Comparison of ENCODE assay signal across 8 cellular contexts in the genomic region with DNA sequence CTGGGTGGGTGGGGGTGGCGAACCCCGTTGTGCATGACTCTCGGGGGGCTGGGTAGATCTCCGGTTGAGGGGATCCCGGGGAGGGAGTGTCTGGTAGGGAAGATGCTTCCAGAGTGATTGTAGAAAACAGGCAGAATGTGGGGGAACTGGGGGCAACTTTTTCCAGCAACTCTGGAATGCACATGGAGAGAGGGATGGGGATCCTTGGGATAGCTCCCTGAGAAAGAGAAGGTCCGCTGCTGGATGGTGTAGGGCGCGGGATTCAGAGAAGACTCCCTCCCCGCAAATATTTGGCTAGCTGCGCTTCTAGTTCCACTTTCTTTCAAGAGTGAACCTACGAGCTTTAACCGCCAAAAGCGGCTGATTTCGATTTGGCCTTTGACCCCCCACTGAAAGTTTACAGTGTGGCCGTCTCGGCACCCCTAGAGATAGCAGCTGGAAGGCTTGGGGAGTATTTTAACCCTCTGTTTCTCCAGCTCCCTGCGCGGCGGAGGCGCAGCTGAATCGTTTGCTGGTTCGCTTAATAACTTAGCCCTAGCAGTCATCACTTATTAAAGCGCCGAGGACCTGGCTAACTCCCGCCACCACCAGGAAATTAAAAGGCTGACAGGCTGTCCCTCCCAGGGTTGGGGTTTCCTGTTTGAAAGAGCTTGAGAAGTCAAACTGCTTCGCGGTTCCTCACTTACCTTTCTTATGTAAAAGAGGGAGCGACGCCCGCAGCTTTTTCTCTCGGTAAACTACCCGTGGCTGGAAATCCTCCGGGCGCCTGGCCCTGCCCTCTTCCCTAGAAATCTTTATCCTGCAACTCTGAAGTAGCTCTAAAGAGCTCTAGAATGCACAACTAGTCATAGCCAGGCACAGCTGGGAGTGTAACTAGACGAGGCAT. TPM values are rescaled to one million over a fixed set of nuclear protein-coding genes. Genes with fewer than 3 reads are reported as not detected.
A peak's percentile ranks its signal among the peaks of the same experiment; 100 is the strongest.
DNase-seq lines count a peak whose midpoint lies in the region; ATAC-seq and TF ChIP-seq lines count a peak whose summit lies in the region.

No MANE protein-coding gene starts in this region.

- peak overlapping the region; percentile 81 for H3K27ac Mint-ChIP-seq in CD4-positive, alpha-beta T cell
- H3K27ac Mint-ChIP-seq in endothelial cell (ENCODE audit: unreplicated experiment), result peak overlapping the region; percentile 79

- peaks cover 24% of the 10 kb centered on the region for H3K4me1 Mint-ChIP-seq in CD4-positive, alpha-beta T cell (ENCODE audit: low read depth)
- H3K4me1 Mint-ChIP-seq in endothelial cell (ENCODE audit: unreplicated experiment), result peaks cover 56% of the 10 kb centered on the region

- peak overlapping the region; percentile 90 for H3K4me3 Mint-ChIP-seq in CD4-positive, alpha-beta T cell
- peak overlapping the region; percentile 99 for H3K4me3 Mint-ChIP-seq in endothelial cell (ENCODE audit: unreplicated experiment)

- H3K4me3 ChIP-seq in mesodermal cell (ENCODE audit: extremely low read depth, insufficient read depth, low read length, poor library complexity, severe bottlenecking), result peak overlapping the region; percentile 91

- peak; percentile 12 to 40 (median 32) for DNase-seq in CD4-positive, alpha-beta T cell
- DNase-seq in NCI-H82 (lab: John Stamatoyannopoulos, UW) (peak; percentile 96), endothelial cell (ENCODE audit: low spot score) (peak; percentile 45)
- DNase-seq in activated CD8-positive, alpha-beta memory T cell treated with anti-CD3 and anti-CD28 coated beads for 4 hours (ENCODE audit: low read depth in 2 of 2), result peak; percentile 16 to 18
- DNase-seq in stimulated activated CD8-positive, alpha-beta memory T cell treated with anti-CD3 and anti-CD28 coated beads, Interleukin-4, amount 100 ng/mL, for 1 hour (ENCODE audit: low read depth in 2 of 2, low spot score in 1 of 2), result peak; percentile 9 to 37

- no peaks in the 10 kb centered on the region for H3K9me3 ChIP-seq in CD4-positive, alpha-beta T cell (ENCODE audit: control insufficient read depth, low read length)
- no peaks in the 10 kb centered on the region for H3K9me3 ChIP-seq in mesodermal cell (ENCODE audit: control insufficient read depth, low read length)

- CTCF ChIA-PET in CD4-positive, alpha-beta T cell (lab: Charles Lee), result interaction anchor here (1.3 kb wide), 1 partner anchor 144 kb away, joined by 3 read pairs; no protein-coding TSS in a partner anchor

- POLR2A ChIA-PET in CD4-positive, alpha-beta T cell (lab: Charles Lee), result interaction anchor here (0.6 to 2.9 kb wide), 7 partner anchors 10 to 191 kb away, joined by 3 to 24 read pairs (median 4); a partner anchor contains a TSS

- intact Hi-C loops in CD4-positive, alpha-beta T cell (cut with DNase I, micrococcal nuclease), result loop anchor here in 1 of 2 experiments (10.0 kb wide), 1 partner anchor 135 kb away; no protein-coding TSS in a partner anchor

- H3K36me3 Mint-ChIP-seq in CD4-positive, alpha-beta T cell (ENCODE audit: low read depth), result peaks cover 6% of the 10 kb centered on the region
- H3K36me3 Mint-ChIP-seq in endothelial cell (ENCODE audit: low read depth, unreplicated experiment), result no peaks in the 10 kb centered on the region

- peaks cover 4% of the 10 kb centered on the region for H3K27me3 ChIP-seq in CD4-positive, alpha-beta T cell (ENCODE audit: control insufficient read depth, insufficient read depth, low read length)

- peaks cover 67% of the 10 kb centered on the region for H3K27me3 Mint-ChIP-seq in CD4-positive, alpha-beta T cell
- H3K27me3 Mint-ChIP-seq in endothelial cell (ENCODE audit: unreplicated experiment), result peaks cover 2% of the 10 kb centered on the region

- no peaks in the 10 kb centered on the region for H3K9me3 Mint-ChIP-seq in CD4-positive, alpha-beta T cell
- H3K9me3 Mint-ChIP-seq in endothelial cell (ENCODE audit: unreplicated experiment), result no peaks in the 10 kb centered on the region

- H3K27ac ChIP-seq in CD4-positive, alpha-beta T cell (ENCODE audit: low read depth, low read length), result peak overlapping the region; percentile 21
- H3K27ac ChIP-seq in mesodermal cell (ENCODE audit: low read depth, low read length, severe bottlenecking), result peak overlapping the region; percentile 98

- no peaks in the 10 kb centered on the region for H3K36me3 ChIP-seq in mesodermal cell (ENCODE audit: control insufficient read depth, insufficient read depth, low read length)

- no peak for TF ChIP-seq CTCF in CD4-positive, alpha-beta T cell (IDR thresholded peaks at IDR 0.05)
- TF ChIP-seq CTCF in endothelial cell (IDR thresholded peaks at IDR 0.05; ENCODE audit: unreplicated experiment), result no peak

- peaks cover 31% of the 10 kb centered on the region for H3K4me1 ChIP-seq in mesodermal cell (ENCODE audit: control insufficient read depth, insufficient read depth, low read length, poor library complexity, severe bottlenecking)

- WGBS in mesodermal cell (ENCODE audit: insufficient coverage in 2 of 2), 2 experiments, result 0 to 1% methylated on average over 28 of the region's 35 CpGs

- peak; percentile 46 for ATAC-seq in CD4-positive, alpha-beta T cell (ENCODE audit: poor library complexity)
- ATAC-seq in GM19395 (IDR thresholded peaks at IDR 0.05; ENCODE audit: unreplicated experiment), result peak; percentile 96
- peak; percentile 91 for ATAC-seq in HG03460 (IDR thresholded peaks at IDR 0.05; ENCODE audit: unreplicated experiment)

RNA-seq across cellular contexts. Expression of a gene that starts 1.2 kb away (rescaled TPM):
- total RNA-seq in CD4-positive, alpha-beta T cell, result 1 to 10 TPM; 5.8 to 6.0 TPM
- total RNA-seq in endothelial cell (ENCODE audit: unreplicated experiment), result 47.8 TPM
- polyA plus RNA-seq in mesodermal cell (2013, experiment 1 of 2), result 46.1 TPM
- polyA plus RNA-seq in mesodermal cell (2013, experiment 2 of 2), result 46.3 TPM

Comparison
In these comparisons a context has a peak if more than half of its experiments do, and no peak if none do; other contexts are left out.
1. Peak in every context shown above with its lines: DNase-seq, ATAC-seq, H3K4me3 ChIP-seq and H3K27ac ChIP-seq.
2. ATAC-seq: peak in every context shown above with its lines; median percentile 96 in GM19395; 91 in HG03460; 46 in CD4-positive, alpha-beta T cell.
3. DNase-seq: peak in every context shown above with its lines; median percentile 96 in NCI-H82; 45 in endothelial cell; 32 in CD4-positive, alpha-beta T cell; 23 in stimulated activated CD8-positive, alpha-beta memory T cell treated with anti-CD3 and anti-CD28 coated beads, Interleukin-4, amount 100 ng/mL, for 1 hour; 17 in activated CD8-positive, alpha-beta memory T cell treated with anti-CD3 and anti-CD28 coated beads for 4 hours.